Comparison of ENCODE assay signal across 10 cellular contexts in genomic region chr3:62445267-62445666, GRCh38.
DNase-seq lines count a peak whose midpoint lies in the region; ATAC-seq, FAIRE-seq and TF ChIP-seq lines count a peak whose summit lies in the region.
"Had no signal": no experiment of that assay in that cellular context is flagged by ENCODE, and none has a peak within 500 bp of the region (broad histone marks: within the 10 kb centered on the region; RNA-seq: fewer than 3 reads in every experiment).

No MANE protein-coding gene starts in this region.

- DNase-seq in A172 (ENCODE audit: low spot score) (peak; percentile 26), H54 (ENCODE audit: insufficient read length, low spot score) (no peak), T-helper 17 cell (no peak), glomerular visceral epithelial cell (ENCODE audit: extremely low spot score) (peak; percentile 1), cardiac septum (ENCODE audit: low spot score) (no peak)
- DNase-seq: body of pancreas had no signal

- H3K4me1 Mint-ChIP-seq in T-helper 17 cell: peaks cover 2% of the 10 kb centered on the region

- no peaks in the 10 kb centered on the region for H3K9me3 ChIP-seq in T-helper 17 cell (ENCODE audit: control insufficient read depth, low read length, poor library complexity, severe bottlenecking)
- H3K9me3 ChIP-seq: body of pancreas had no signal

- FAIRE-seq in H54 (lab: Jason Lieb, UNC): peak; percentile 67

- H3K4me3 Mint-ChIP-seq in T-helper 17 cell: peak overlapping the region; percentile 60
- H3K4me3 Mint-ChIP-seq: neural crest cell had no signal

- no peaks in the 10 kb centered on the region for H3K36me3 Mint-ChIP-seq in T-helper 17 cell (ENCODE audit: low read depth)

- H3K27ac Mint-ChIP-seq in T-helper 17 cell: peak overlapping the region; percentile 67

- no peak for TF ChIP-seq POLR2A in H54 (IDR thresholded peaks at IDR 0.05; ENCODE audit: low read depth, low read length)

- no peak for ATAC-seq in T-helper 17 cell
- no peak for ATAC-seq in GM19035 (IDR thresholded peaks at IDR 0.05; ENCODE audit: unreplicated experiment)
- ATAC-seq in HG03460 (IDR thresholded peaks at IDR 0.05; ENCODE audit: unreplicated experiment): no peak
- no peak for ATAC-seq in HG03135 (IDR thresholded peaks at IDR 0.05; ENCODE audit: unreplicated experiment)
- ATAC-seq: body of pancreas had no signal

- H3K27me3 Mint-ChIP-seq in T-helper 17 cell: no peaks in the 10 kb centered on the region

- intact Hi-C loops in cardiac septum (cut with DNase I): no loop called here

Comparison
In these comparisons a context has a peak if more than half of its experiments do, and no peak if none do; other contexts are left out.
1. DNase-seq: peak in A172 (single experiment) and glomerular visceral epithelial cell (single experiment); none in H54 (single experiment), T-helper 17 cell (0 of 3) and cardiac septum (single experiment).